21 cellular contexts compared by ENCODE assay signal in genomic region chr21:17725339-17725738, GRCh38.
DNase-seq lines count a peak whose midpoint lies in the region; ATAC-seq and TF ChIP-seq lines count a peak whose summit lies in the region.
"Had no signal": no experiment of that assay in that cellular context is flagged by ENCODE, and none has a peak within 500 bp of the region (broad histone marks: within the 10 kb centered on the region; RNA-seq: fewer than 3 reads in every experiment).

No MANE protein-coding gene starts in this region.

- H3K27ac ChIP-seq in lower lobe of right lung = no peak overlapping the region
- H3K27ac ChIP-seq: ascending aorta, gastrocnemius medialis, pancreas, thoracic aorta had no signal

- no peak for TF ChIP-seq CTCF in lower lobe of right lung (IDR thresholded peaks at IDR 0.05)

- H3K4me3 ChIP-seq in lower lobe of right lung = no peak overlapping the region
- H3K4me3 ChIP-seq: ascending aorta, gastrocnemius medialis, GM12878, pancreas, thoracic aorta had no signal

- peak; percentile 67 for DNase-seq in DMS53 treated with DMSO at 0.1 percent for 48 hours (lab: John Stamatoyannopoulos, UW; ENCODE audit: unreplicated experiment)
- DNase-seq in NCI-H1417 (lab: John Stamatoyannopoulos, UW) = peak; percentile 78 to 97 (median 97)
- peak; percentile 90 for DNase-seq in NCI-H69 (lab: John Stamatoyannopoulos, UW)
- DNase-seq in lower lobe of right lung = no peak
- no peak for DNase-seq in RKO (ENCODE audit: low spot score)
- no peak for DNase-seq in amniotic stem cell (lab: John Stamatoyannopoulos, UW)
- DNase-seq in stimulated activated CD4-positive, alpha-beta T cell treated with anti-CD3 and anti-CD28 coated beads, Interleukin-15, amount 100 ng/mL, for 24 hours = no peak
- no peak for DNase-seq in central memory CD4-positive, alpha-beta T cell
- DNase-seq: activated T-cell treated with anti-CD3 and anti-CD28 coated beads, Interleukin-2, amount 50 U/mL, for 72 hours; gastrocnemius medialis; GOT3; KBM-7; natural killer cell; NCI-H446; SHP77; stimulated activated CD4-positive, alpha-beta T cell treated with anti-CD3 and anti-CD28 coated beads, Interleukin-1b, Interleukin-23, amount 100 ng/mL, for 48 hours; stimulated activated naive CD4-positive, alpha-beta T cell had no signal

- no peaks in the 10 kb centered on the region for H3K36me3 ChIP-seq in lower lobe of right lung
- H3K36me3 ChIP-seq: ascending aorta, gastrocnemius medialis, pancreas, thoracic aorta had no signal

- no peaks in the 10 kb centered on the region for H3K27me3 ChIP-seq in lower lobe of right lung (ENCODE audit: low read depth)
- H3K27me3 ChIP-seq: ascending aorta, gastrocnemius medialis, pancreas had no signal

- no peaks in the 10 kb centered on the region for H3K4me1 ChIP-seq in lower lobe of right lung
- H3K4me1 ChIP-seq: ascending aorta, gastrocnemius medialis, pancreas had no signal

- H3K9me3 ChIP-seq in lower lobe of right lung = no peaks in the 10 kb centered on the region
- H3K9me3 ChIP-seq: ascending aorta, gastrocnemius medialis, pancreas, thoracic aorta had no signal

- intact Hi-C loops in lower lobe of right lung (cut with DNase I) = no loop called here

- peak; percentile 80 to 85 for ATAC-seq in lower lobe of right lung
- ATAC-seq: activated T-cell treated with anti-CD3 and anti-CD28 coated beads, Interleukin-2, amount 50 U/mL, for 72 hours; gastrocnemius medialis; GM12878; natural killer cell had no signal

Comparison
In these comparisons a context has a peak if more than half of its experiments do, and no peak if none do; other contexts are left out.
1. DNase-seq: peak in DMS53 treated with DMSO at 0.1 percent for 48 hours (single experiment), NCI-H1417 (3 of 3) and NCI-H69 (single experiment); none in lower lobe of right lung (single experiment), RKO (single experiment), amniotic stem cell (single experiment), stimulated activated CD4-positive, alpha-beta T cell treated with anti-CD3 and anti-CD28 coated beads, Interleukin-15, amount 100 ng/mL, for 24 hours (single experiment) and central memory CD4-positive, alpha-beta T cell (single experiment).